1 cellular context compared by ENCODE assay signal in genomic region chr1:222845763-222846162, GRCh38.
TF ChIP-seq lines count a peak whose summit lies in the region.

No MANE protein-coding gene starts in this region.

TF ChIP-seq in SK-N-SH, 30 proteins besides CTCF, POLR2A, EP300 and RAD21 (continued from another document):
- TF ChIP-seq REST (IDR thresholded peaks at IDR 0.05; ENCODE audit: low read depth, low read length) (no peak), ELF1 (IDR thresholded peaks at IDR 0.05) (no peak), GABPA (IDR thresholded peaks at IDR 0.05; ENCODE audit: low read depth) (no peak), SMC3 (IDR thresholded peaks at IDR 0.05; ENCODE audit: low read depth, low read length) (no peak)
